In genomic region chr15:71802770-71803169, GRCh38 we compare ENCODE assay signal across 10 cellular contexts. TPM values are rescaled to one million over a fixed set of nuclear protein-coding genes. Genes with fewer than 3 reads are reported as not detected.
DNase-seq lines count a peak whose midpoint lies in the region; ATAC-seq, FAIRE-seq and TF ChIP-seq lines count a peak whose summit lies in the region.
"Had no signal": no experiment of that assay in that cellular context is flagged by ENCODE, and none has a peak within 500 bp of the region (broad histone marks: within the 10 kb centered on the region; RNA-seq: fewer than 3 reads in every experiment).

No MANE protein-coding gene starts in this region.

- TF ChIP-seq CTCF in GM12875 (IDR thresholded peaks at IDR 0.05; ENCODE audit: borderline replicate concordance, insufficient read depth, low read depth, low read length) = peak; percentile 57
- TF ChIP-seq CTCF in OCI-LY3 (IDR thresholded peaks at IDR 0.05; ENCODE audit: low read depth, low read length) = peak; percentile 78
- TF ChIP-seq CTCF in H1 (IDR thresholded peaks at IDR 0.05; ENCODE audit: control extremely low read depth in 1 of 3, insufficient read depth in 1 of 3, low read depth in 1 of 3, low read length in 3 of 3) = peak; percentile 77 to 88 (median 82)
- no peak for TF ChIP-seq CTCF in uterus (IDR thresholded peaks at IDR 0.05)

- no peak overlapping the region for H3K23ac ChIP-seq in H1 (ENCODE audit: insufficient read length)

- no peak overlapping the region for H4K5ac ChIP-seq in H1 (ENCODE audit: insufficient read length, low read depth, low read length)

- no peak overlapping the region for H3K27ac ChIP-seq in OCI-LY3 (ENCODE audit: low read length)
- no peak overlapping the region for H3K27ac ChIP-seq in H1 (ENCODE audit: low read depth, low read length)
- H3K27ac ChIP-seq in uterus = no peak overlapping the region

- no peaks in the 10 kb centered on the region for H3K79me1 ChIP-seq in H1 (ENCODE audit: low read depth, low read length)

- H3K4me3 ChIP-seq in GM12875 (ENCODE audit: low read depth, low read length) = no peak overlapping the region
- H3K4me3 ChIP-seq in OCI-LY3 (ENCODE audit: low read length) = no peak overlapping the region
- no peak overlapping the region for H3K4me3 ChIP-seq in H1 (ENCODE audit: extremely low read depth in 1 of 4, insufficient read depth in 2 of 4, low read depth in 3 of 4, low read length in 4 of 4)
- no peak overlapping the region for H3K4me3 ChIP-seq in uterus

- H3K23me2 ChIP-seq in H1 (ENCODE audit: low read depth, low read length) = peaks cover 1% of the 10 kb centered on the region; the same call in 1 of the 2 replicates

- H3K56ac ChIP-seq in H1 (replicated peaks; ENCODE audit: insufficient read length, low read depth, low read length) = no peak overlapping the region

- H3K36me3 ChIP-seq in OCI-LY3 (replicated peaks; ENCODE audit: low read depth, low read length) (no peaks in the 10 kb centered on the region), H1 (ENCODE audit: control insufficient read depth in 2 of 4, insufficient read depth in 4 of 4, low read length in 3 of 4) (no peaks in the 10 kb centered on the region), uterus (no peaks in the 10 kb centered on the region)

- no peak overlapping the region for H2AK5ac ChIP-seq in H1 (ENCODE audit: low read depth, low read length)

- peaks cover 23% of the 10 kb centered on the region for H3K4me1 ChIP-seq in OCI-LY3 (ENCODE audit: low read length)
- H3K4me1 ChIP-seq in H1 (replicated peaks in 1 of 4; ENCODE audit: control insufficient read depth in 3 of 4, insufficient read depth in 4 of 4, low read length in 3 of 4) = peaks cover 11 to 15% (median 14%) of the 10 kb centered on the region in 4 experiments
- H3K4me1 ChIP-seq in uterus = no peaks in the 10 kb centered on the region

- no peak overlapping the region; the same call in 1 of the 2 replicates for H4K8ac ChIP-seq in H1 (ENCODE audit: extremely low read depth, insufficient read depth, low read length)

- no peaks in the 10 kb centered on the region for H3K9me3 ChIP-seq in OCI-LY3 (ENCODE audit: insufficient read depth, low read length)
- H3K9me3 ChIP-seq in H1 (ENCODE audit: insufficient read depth in 2 of 2, low read depth in 1 of 2, low read length in 1 of 2) = no peaks in the 10 kb centered on the region
- H3K9me3 ChIP-seq in uterus = no peaks in the 10 kb centered on the region

- H3K4me2 ChIP-seq in OCI-LY3 (ENCODE audit: low read length) (peak overlapping the region; percentile 36), H1 (ENCODE audit: insufficient read depth in 1 of 2, low read depth in 2 of 2, low read length in 2 of 2) (no peak overlapping the region)

- DNase-seq in H1 (ENCODE audit: low read depth in 1 of 2, low spot score in 2 of 2) (peak in 1 of 2 experiments; percentile 96), NCI-H446 treated with DMSO at 0.1 percent for 48 hours (lab: John Stamatoyannopoulos, UW) (no peak), uterus (no peak)
- peak; percentile 15 to 33 (median 19) for DNase-seq in stimulated activated CD4-positive, alpha-beta T cell treated with anti-CD3 and anti-CD28 coated beads, Interleukin-12 subunit alpha, Interleukin-12 subunit beta, amount 100 ng/mL, for 48 hours (ENCODE audit: low read depth in 2 of 3, low spot score in 1 of 3)
- DNase-seq: amygdala had no signal

- no peak overlapping the region for H2BK12ac ChIP-seq in H1 (ENCODE audit: low read depth, low read length)

- H3K18ac ChIP-seq in H1 (ENCODE audit: extremely low read depth, low read length) = no peak overlapping the region

- H2BK120ac ChIP-seq in H1 (replicated peaks; ENCODE audit: low read depth, low read length) = no peak overlapping the region

- no peak overlapping the region for H2BK20ac ChIP-seq in H1 (ENCODE audit: low read length)

- no peaks in the 10 kb centered on the region for H3K79me2 ChIP-seq in OCI-LY3 (ENCODE audit: low read length)
- H3K79me2 ChIP-seq in H1 (ENCODE audit: control insufficient read depth in 1 of 2, insufficient read depth in 2 of 2, low read length in 2 of 2) = no peaks in the 10 kb centered on the region

- H4K20me1 ChIP-seq in OCI-LY3 (ENCODE audit: insufficient read depth, low read length) (no peaks in the 10 kb centered on the region), H1 (replicated peaks in 1 of 2; ENCODE audit: control insufficient read depth in 1 of 2, insufficient read depth in 2 of 2, low read length in 2 of 2) (no peaks in the 10 kb centered on the region)

- peak overlapping the region; percentile 19; the same call in 1 of the 2 replicates for H2AFZ ChIP-seq in OCI-LY3 (ENCODE audit: low read depth, low read length)
- peak overlapping the region; percentile 62; the same call in 1 of the 2 replicates for H2AFZ ChIP-seq in H1 (ENCODE audit: low read length)

- no peak overlapping the region for H2BK5ac ChIP-seq in H1 (ENCODE audit: low read depth, low read length)

- 70% methylated on average over 19 of the region's 21 CpGs; no CpG with 5 or more reads in 1 of the 2 experiments for WGBS in H1 (ENCODE audit: extremely low coverage in 1 of 2, insufficient coverage in 1 of 2, insufficient read length in 1 of 2, insufficient replicate concordance in 2 of 2, low coverage in 1 of 2, low lambda C conversion rate in 2 of 2, missing lambda C conversion rate in 1 of 2), 2 experiments

- POLR2A ChIA-PET in H1 (lab: Charles Lee; ENCODE audit: partially characterized antibody) = no interaction called here

- TF ChIP-seq RAD21 in H1 (IDR thresholded peaks at IDR 0.05 in 1 of 2, conservative IDR thresholded peaks at IDR 0.05 in 1 of 2; ENCODE audit: low read depth in 2 of 2, low read length in 2 of 2) = peak; percentile 75 to 82

- no peak overlapping the region for H4K91ac ChIP-seq in H1 (replicated peaks; ENCODE audit: insufficient read length, low read length)

- H2BK15ac ChIP-seq in H1 (ENCODE audit: low read length) = 0 out of 2 replicates have a peak overlapping the region, but pooled peaks have one; percentile 12

- TF ChIP-seq EP300 in H1 (IDR thresholded peaks at IDR 0.05; ENCODE audit: borderline replicate concordance in 1 of 2, low read depth in 2 of 2, low read length in 2 of 2) = no peak

- CTCF ChIA-PET in H1 (lab: Charles Lee; ENCODE audit: partially characterized antibody) = interaction anchor here (0.7 to 5.6 kb wide), 45 partner anchors 13 to 829 kb away, joined by 3 to 67 read pairs (median 4); no protein-coding TSS in a partner anchor

- no peak overlapping the region for H3K4ac ChIP-seq in H1 (replicated peaks; ENCODE audit: insufficient read length, low read depth, low read length)

- FAIRE-seq in H1 (lab: Jason Lieb, UNC) = no peak
- FAIRE-seq: RCC 7860 had no signal

- TF ChIP-seq POLR2A in H1 (IDR thresholded peaks at IDR 0.05; ENCODE audit: control extremely low read depth in 1 of 2, low read depth in 2 of 2, low read length in 2 of 2) (no peak), uterus (IDR thresholded peaks at IDR 0.05) (no peak)

- H3K27me3 ChIP-seq in OCI-LY3 (ENCODE audit: low read depth, low read length) (no peaks in the 10 kb centered on the region), H1 (replicated peaks in 1 of 4; ENCODE audit: control insufficient read depth in 3 of 4, extremely low read depth in 1 of 4, insufficient read depth in 3 of 4, low read length in 3 of 4) (no peaks in the 10 kb centered on the region), uterus (no peaks in the 10 kb centered on the region)

- H3K14ac ChIP-seq in H1 (ENCODE audit: insufficient read length) = no peak overlapping the region

- intact Hi-C loops in uterus (cut with DNase I; ENCODE audit: low total_unique reads) = loop anchor here (10.0 kb wide), 1 partner anchor 358 kb away; no protein-coding TSS in a partner anchor

- ATAC-seq in activated CD4-positive, CD25-positive, alpha-beta regulatory T cell treated with anti-CD3 and anti-CD28 coated beads, Interleukin-2, amount 50 U/mL, for 24 hours = no peak

- H3K9ac ChIP-seq in OCI-LY3 (ENCODE audit: low read length) = no peak overlapping the region
- H3K9ac ChIP-seq in H1 (replicated peaks in 1 of 4; ENCODE audit: extremely low read depth in 1 of 4, low read depth in 3 of 4, low read length in 3 of 4) = no peak overlapping the region

TF ChIP-seq in H1, 55 proteins besides CTCF, POLR2A, EP300 and RAD21 (continues in another document):
- 0 out of 2 replicates have a peak, but pooled peaks have one; percentile 39 for TF ChIP-seq E2F6 (IDR thresholded peaks at IDR 0.05)
- no peak for TF ChIP-seq YY1 (IDR thresholded peaks at IDR 0.05; ENCODE audit: low read depth, low read length)
- TF ChIP-seq HDAC6 (IDR thresholded peaks at IDR 0.05; ENCODE audit: low read depth, low read length) = no peak
- no peak for TF ChIP-seq KDM1A (IDR thresholded peaks at IDR 0.05; ENCODE audit: borderline replicate concordance, low read length)
- 0 out of 2 replicates have a peak, but pooled peaks have one; percentile 42 for TF ChIP-seq USF2 (IDR thresholded peaks at IDR 0.05; ENCODE audit: low read length)
- no peak for TF ChIP-seq SRF (IDR thresholded peaks at IDR 0.05; ENCODE audit: low read depth, low read length)
- peak; percentile 66 for TF ChIP-seq MAX (IDR thresholded peaks at IDR 0.05)

RNA-seq across cellular contexts. Expression of gene NR2E3, which starts 7.6 kb away (rescaled TPM):
- total RNA-seq in H1 (2021; fragmentation: NEBNext Ultra II Directional; extraction: Animal tissue kit (Norgen Biotek cat#: 25700)) = 0.40 and 0.56 TPM in 2 replicates
- polyA plus RNA-seq in H1 (2011; rRNA removed) = 0.67 and 0.80 TPM in 2 replicates
- 0.69 TPM for polyA plus RNA-seq in H1 (2011; cell fraction: cytosol; rRNA removed)
- 4.3 TPM for polyA plus RNA-seq in H1 (2011; cell fraction: nucleus; rRNA removed)
- polyA plus RNA-seq in H1 (2012, experiment 1 of 2) = 0.76 to 1.2 TPM (median 0.99 TPM) in 4 replicates
- 0.10 TPM for polyA plus RNA-seq in H1 (2012, experiment 2 of 2)
- polyA plus RNA-seq in H1 (2013, experiment 1 of 2) = 0.53 TPM
- polyA plus RNA-seq in H1 (2013, experiment 2 of 2) = 0.42 TPM
- polyA minus RNA-seq in H1 (2011; rRNA and poly(A)+ RNA removed) = 0.66 and 0.73 TPM in 2 replicates
- 0.51 TPM for polyA minus RNA-seq in H1 (2011; cell fraction: cytosol; rRNA and poly(A)+ RNA removed)
- 2.3 TPM for polyA minus RNA-seq in H1 (2011; cell fraction: nucleus; rRNA and poly(A)+ RNA removed)
- under 1 TPM in 1 of 4 donors, not detected in 3; 0.41 TPM for total RNA-seq in uterus
- total RNA-seq: HT1080 had no signal

Comparison
In these comparisons a context has a peak if more than half of its experiments do, and no peak if none do; other contexts are left out.
1. CTCF ChIP-seq: peak in GM12875 (single experiment), OCI-LY3 (single experiment) and H1 (3 of 3); none in uterus (0 of 4).
2. DNase-seq: peak in stimulated activated CD4-positive, alpha-beta T cell treated with anti-CD3 and anti-CD28 coated beads, Interleukin-12 subunit alpha, Interleukin-12 subunit beta, amount 100 ng/mL, for 48 hours (3 of 3); none in NCI-H446 treated with DMSO at 0.1 percent for 48 hours (single experiment) and uterus (0 of 2).